ENCODE assay signal across 13 cellular contexts in the genomic region with DNA sequence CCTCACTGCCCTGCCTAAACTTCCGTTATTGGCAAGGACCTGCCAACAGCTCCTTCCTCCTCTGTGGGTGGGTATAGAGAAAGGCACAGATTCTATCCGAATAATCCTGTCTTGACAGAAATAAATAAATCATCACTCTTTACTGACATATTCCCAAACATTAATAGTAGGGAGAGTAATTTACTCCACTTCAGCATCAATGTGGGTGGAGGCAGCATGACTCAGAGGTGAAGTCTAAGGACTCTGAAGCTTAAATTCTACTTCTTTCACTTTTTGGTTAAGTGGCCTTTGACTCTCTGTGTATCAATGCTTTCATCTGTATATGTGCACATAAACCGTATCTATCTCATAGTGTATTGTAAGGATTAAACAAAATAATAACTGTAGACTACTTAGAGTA. TPM values are rescaled to one million over a fixed set of nuclear protein-coding genes. Genes with fewer than 3 reads are reported as not detected.
DNase-seq lines count a peak whose midpoint lies in the region; ATAC-seq, FAIRE-seq and TF ChIP-seq lines count a peak whose summit lies in the region.
"Had no signal": no experiment of that assay in that cellular context is flagged by ENCODE, and none has a peak within 500 bp of the region (broad histone marks: within the 10 kb centered on the region; RNA-seq: fewer than 3 reads in every experiment).

No MANE protein-coding gene starts in this region.

- no peak for TF ChIP-seq RAD21 in GM12878 (IDR thresholded peaks at IDR 0.05; ENCODE audit: insufficient read depth, low read depth, low read length)

- FAIRE-seq in GM12892 (lab: Jason Lieb, UNC) (peak; percentile 61), GM12878 (lab: Jason Lieb, UNC) (no peak)

- TF ChIP-seq EP300 in GM12878 (IDR thresholded peaks at IDR 0.05; ENCODE audit: borderline replicate concordance in 1 of 2, control insufficient read depth in 1 of 2, low read depth in 2 of 2, low read length in 2 of 2) = no peak

- TF ChIP-seq CTCF in GM12878 (IDR thresholded peaks at IDR 0.05 in 2 of 3, conservative IDR thresholded peaks at IDR 0.05 in 1 of 3; ENCODE audit: control insufficient read depth in 2 of 3, extremely low read depth in 1 of 3, insufficient read depth in 1 of 3, low read depth in 3 of 3, low read length in 3 of 3) = no peak

- no peak overlapping the region for H2AFZ ChIP-seq in GM12878 (ENCODE audit: control insufficient read depth, low read depth, low read length)

- H3K4me3 ChIP-seq in GM12878 = peak overlapping the region; percentile 63

- DNase-seq in GM12892 (ENCODE audit: insufficient read length) = no peak
- peak; percentile 25 to 27 for DNase-seq in activated CD4-positive, alpha-beta T cell treated with anti-CD3 and anti-CD28 coated beads for 24 hours (ENCODE audit: low read depth in 2 of 2)
- DNase-seq in GM12878 (ENCODE audit: low read depth, low spot score) = no peak
- DNase-seq in stimulated activated CD4-positive, alpha-beta T cell treated with anti-CD3 and anti-CD28 coated beads, Interleukin-4, amount 100 ng/mL, for 4 hours = peak; percentile 43 to 76
- DNase-seq in EL = no peak
- no peak for DNase-seq in NCI-H526 treated with DMSO at 0.1 percent for 48 hours (lab: John Stamatoyannopoulos, UW)
- DNase-seq: dorsolateral prefrontal cortex, Kasumi-1, mesendoderm, NCI-H526, retina had no signal

- no peaks in the 10 kb centered on the region for H3K36me3 ChIP-seq in GM12878 (ENCODE audit: control insufficient read depth in 2 of 2, insufficient read depth in 2 of 2, low read length in 1 of 2)

- 0 out of 2 replicates have a peak overlapping the region, but pooled peaks have one; percentile 24 for H3K9ac ChIP-seq in GM12878 (ENCODE audit: control insufficient read depth, insufficient read depth, low read length)

- no peak for TF ChIP-seq POLR2A in GM12892 (IDR thresholded peaks at IDR 0.05; ENCODE audit: low read depth, low read length)
- no peak for TF ChIP-seq POLR2A in GM12878 (IDR thresholded peaks at IDR 0.05; ENCODE audit: low read depth, low read length)

- peak overlapping the region; percentile 73 for H3K4me2 ChIP-seq in GM12878 (ENCODE audit: control insufficient read depth, insufficient read depth)

- POLR2A ChIA-PET in GM12878 (lab: Charles Lee) = interaction anchor here (0.8 to 7.4 kb wide), 14 partner anchors 8 to 313 kb away, joined by 3 to 76 read pairs (median 6); partner anchors contain the start of gene SLAMF1

- RAD21 ChIA-PET in GM12878 (lab: Charles Lee; ENCODE audit: unreplicated experiment) = interaction anchor here (0.7 to 11.0 kb wide), 11 partner anchors 10 to 147 kb away, joined by 3 to 292 read pairs (median 13); partner anchors contain the start of gene SLAMF6

- SMC1A ChIA-PET in GM12878 (lab: Charles Lee; ENCODE audit: uncharacterized antibody, unreplicated experiment) = interaction anchor here (1.2 to 30.0 kb wide), 9 partner anchors 10 to 146 kb away, joined by 3 to 735 read pairs (median 25); no protein-coding TSS in a partner anchor

- ATAC-seq in GM12878 (peak; percentile 45), GM21381 (IDR thresholded peaks at IDR 0.05; ENCODE audit: unreplicated experiment) (no peak), HG03097 (IDR thresholded peaks at IDR 0.05; ENCODE audit: low FRiP score, unreplicated experiment) (no peak)

- in situ Hi-C loops in GM12878 (cut with MboI) = no loop called here

- peaks cover 30% of the 10 kb centered on the region for H3K4me1 ChIP-seq in GM12878 (ENCODE audit: control insufficient read depth, insufficient read depth, low read length)

- WGBS in GM12878 (ENCODE audit: insufficient coverage, insufficient replicate concordance, low lambda C conversion rate, missing lambda C conversion rate) = 43% methylated on average over 3 of the region's 3 CpGs

- peaks cover 43% of the 10 kb centered on the region for H3K79me2 ChIP-seq in GM12878 (ENCODE audit: control insufficient read depth, insufficient read depth, low read length)

- no peaks in the 10 kb centered on the region for H3K9me3 ChIP-seq in GM12878 (replicated peaks; ENCODE audit: control insufficient read depth, insufficient read depth, low read length)

- intact Hi-C loops in GM12878 (cut with micrococcal nuclease; ENCODE audit: unreplicated experiment) = loop anchor here (2.0 kb wide), 1 partner anchor 30 kb away; no protein-coding TSS in a partner anchor

- CTCF ChIA-PET in GM12878 (lab: Yijun Ruan, JAX) = interaction anchor here (1.1 to 7.1 kb wide), 9 partner anchors 11 to 167 kb away, joined by 3 to 121 read pairs (median 6); no protein-coding TSS in a partner anchor

- peak overlapping the region; percentile 97 for H3K27ac ChIP-seq in GM12878 (ENCODE audit: control insufficient read depth, insufficient read depth)

- H3K27me3 ChIP-seq in GM12878 (replicated peaks in 1 of 2; ENCODE audit: control insufficient read depth in 2 of 2, insufficient read depth in 2 of 2, low read length in 1 of 2) = no peaks in the 10 kb centered on the region

- no TSS peak for BruUV-seq in GM12878 (replicated peaks; lab: Mats Ljungman, UMichigan)

- no peaks in the 10 kb centered on the region for H4K20me1 ChIP-seq in GM12878 (ENCODE audit: control insufficient read depth, insufficient read depth)

TF ChIP-seq in GM12878, 131 proteins besides CTCF, POLR2A, EP300 and RAD21:
- TF ChIP-seq EED (IDR thresholded peaks at IDR 0.05; ENCODE audit: low read depth) = 0 out of 2 replicates have a peak, but pooled peaks have one; percentile 2
- no peak for TF ChIP-seq TARDBP (IDR thresholded peaks at IDR 0.05; ENCODE audit: borderline replicate concordance)

RNA-seq across cellular contexts. Expression of gene CD84, which starts 2.9 kb away (rescaled TPM):
- polyA plus RNA-seq in GM12892 (2012; ENCODE audit: missing spikeins) = 18.7 TPM
- total RNA-seq in GM12878 (2013; cell fraction: nucleolus; rRNA removed) = 245 and 258 TPM in 2 replicates
- total RNA-seq in GM12878 (2014; rRNA removed) (12.3 and 15.2 TPM in 2 replicates), GM12878 (2014; rRNA removed; fragmentation: Illumina TruSeq; extraction: Trizol) (13.8 and 14.5 TPM in 2 replicates), GM12878 (2021) (10.4 and 14.2 TPM in 2 replicates)
- polyA plus RNA-seq in GM12878 (2011; ENCODE audit: low read depth) = 12.7 TPM
- polyA plus RNA-seq in GM12878 (2011; rRNA removed) (18.1 and 20.8 TPM in 2 replicates), GM12878 (2014; fragmentation: Illumina TruSeq; extraction: Trizol) (20.3 and 26.6 TPM in 2 replicates), GM12878 (2014; fragmentation: Nextera tagmentation; extraction: Ambion mirVana) (1 to 10 TPM; 3.4 to 6.8 TPM), GM12878 (2014; rRNA removed) (9.3 and 11.2 TPM in 2 replicates), GM12878 (2016; fragmentation: Nextera tagmentation; extraction: Ambion mirVana) (1 to 10 TPM; 7.5 to 7.9 TPM)
- polyA plus RNA-seq in GM12878 (2011; cell fraction: cytosol; rRNA removed) = 7.7 and 7.8 TPM in 2 replicates
- 20.4 and 23.3 TPM in 2 replicates for polyA plus RNA-seq in GM12878 (2011; cell fraction: nucleus; rRNA removed)
- 9.2 and 10.5 TPM in 2 replicates for polyA plus RNA-seq in GM12878 (2012)
- polyA minus RNA-seq in GM12878 (2011; rRNA and poly(A)+ RNA removed) = 21.3 and 24.2 TPM in 2 replicates
- 2.3 and 2.4 TPM in 2 replicates for polyA minus RNA-seq in GM12878 (2011; cell fraction: cytosol; rRNA and poly(A)+ RNA removed)
- 16.3 and 17.8 TPM in 2 replicates for polyA minus RNA-seq in GM12878 (2011; cell fraction: nucleus; rRNA and poly(A)+ RNA removed)

RNA-seq across cellular contexts. Expression of gene SLAMF6, which starts 53.4 kb away (rescaled TPM):
- 64.8 TPM for polyA plus RNA-seq in GM12892 (2012; ENCODE audit: missing spikeins)
- 145 and 152 TPM in 2 replicates for total RNA-seq in GM12878 (2013; cell fraction: nucleolus; rRNA removed)
- total RNA-seq in GM12878 (2014; rRNA removed) = 44.1 and 52.5 TPM in 2 replicates
- total RNA-seq in GM12878 (2014; rRNA removed; fragmentation: Illumina TruSeq; extraction: Trizol) = 53.7 and 55.9 TPM in 2 replicates
- total RNA-seq in GM12878 (2021) = 30.4 and 30.8 TPM in 2 replicates
- 20.9 TPM for polyA plus RNA-seq in GM12878 (2011; ENCODE audit: low read depth)
- polyA plus RNA-seq in GM12878 (2011; rRNA removed) = 89.6 and 105 TPM in 2 replicates
- 54.6 and 63.9 TPM in 2 replicates for polyA plus RNA-seq in GM12878 (2011; cell fraction: cytosol; rRNA removed)
- polyA plus RNA-seq in GM12878 (2011; cell fraction: nucleus; rRNA removed) = 36.8 and 51.5 TPM in 2 replicates
- 30.7 and 68.4 TPM in 2 replicates for polyA plus RNA-seq in GM12878 (2012)
- 72.7 and 89.7 TPM in 2 replicates for polyA plus RNA-seq in GM12878 (2014; fragmentation: Illumina TruSeq; extraction: Trizol)
- 10 to 100 TPM; 20.5 to 27.1 TPM for polyA plus RNA-seq in GM12878 (2014; fragmentation: Nextera tagmentation; extraction: Ambion mirVana)
- 32.1 and 42.5 TPM in 2 replicates for polyA plus RNA-seq in GM12878 (2014; rRNA removed)
- polyA plus RNA-seq in GM12878 (2016; fragmentation: Nextera tagmentation; extraction: Ambion mirVana) = 10 to 100 TPM; 24.3 to 28.3 TPM
- 86.4 and 92.1 TPM in 2 replicates for polyA minus RNA-seq in GM12878 (2011; rRNA and poly(A)+ RNA removed)
- polyA minus RNA-seq in GM12878 (2011; cell fraction: cytosol; rRNA and poly(A)+ RNA removed) = 19.6 and 22.6 TPM in 2 replicates
- 19.1 and 23.9 TPM in 2 replicates for polyA minus RNA-seq in GM12878 (2011; cell fraction: nucleus; rRNA and poly(A)+ RNA removed)

Comparison
In these comparisons a context has a peak if more than half of its experiments do, and no peak if none do; other contexts are left out.
1. DNase-seq: peak in activated CD4-positive, alpha-beta T cell treated with anti-CD3 and anti-CD28 coated beads for 24 hours (2 of 2) and stimulated activated CD4-positive, alpha-beta T cell treated with anti-CD3 and anti-CD28 coated beads, Interleukin-4, amount 100 ng/mL, for 4 hours (2 of 2); none in GM12892 (single experiment), GM12878 (single experiment), EL (single experiment) and NCI-H526 treated with DMSO at 0.1 percent for 48 hours (single experiment).